Comparison of ENCODE assay signal across 1 cellular context in genomic region chr5:27328480-27328879, GRCh38.
TF ChIP-seq lines count a peak whose summit lies in the region.

No MANE protein-coding gene starts in this region.

TF ChIP-seq in GM23338, 12 proteins besides CTCF, POLR2A, EP300 and RAD21 (continued from another document):
- TF ChIP-seq, protein P1, sequence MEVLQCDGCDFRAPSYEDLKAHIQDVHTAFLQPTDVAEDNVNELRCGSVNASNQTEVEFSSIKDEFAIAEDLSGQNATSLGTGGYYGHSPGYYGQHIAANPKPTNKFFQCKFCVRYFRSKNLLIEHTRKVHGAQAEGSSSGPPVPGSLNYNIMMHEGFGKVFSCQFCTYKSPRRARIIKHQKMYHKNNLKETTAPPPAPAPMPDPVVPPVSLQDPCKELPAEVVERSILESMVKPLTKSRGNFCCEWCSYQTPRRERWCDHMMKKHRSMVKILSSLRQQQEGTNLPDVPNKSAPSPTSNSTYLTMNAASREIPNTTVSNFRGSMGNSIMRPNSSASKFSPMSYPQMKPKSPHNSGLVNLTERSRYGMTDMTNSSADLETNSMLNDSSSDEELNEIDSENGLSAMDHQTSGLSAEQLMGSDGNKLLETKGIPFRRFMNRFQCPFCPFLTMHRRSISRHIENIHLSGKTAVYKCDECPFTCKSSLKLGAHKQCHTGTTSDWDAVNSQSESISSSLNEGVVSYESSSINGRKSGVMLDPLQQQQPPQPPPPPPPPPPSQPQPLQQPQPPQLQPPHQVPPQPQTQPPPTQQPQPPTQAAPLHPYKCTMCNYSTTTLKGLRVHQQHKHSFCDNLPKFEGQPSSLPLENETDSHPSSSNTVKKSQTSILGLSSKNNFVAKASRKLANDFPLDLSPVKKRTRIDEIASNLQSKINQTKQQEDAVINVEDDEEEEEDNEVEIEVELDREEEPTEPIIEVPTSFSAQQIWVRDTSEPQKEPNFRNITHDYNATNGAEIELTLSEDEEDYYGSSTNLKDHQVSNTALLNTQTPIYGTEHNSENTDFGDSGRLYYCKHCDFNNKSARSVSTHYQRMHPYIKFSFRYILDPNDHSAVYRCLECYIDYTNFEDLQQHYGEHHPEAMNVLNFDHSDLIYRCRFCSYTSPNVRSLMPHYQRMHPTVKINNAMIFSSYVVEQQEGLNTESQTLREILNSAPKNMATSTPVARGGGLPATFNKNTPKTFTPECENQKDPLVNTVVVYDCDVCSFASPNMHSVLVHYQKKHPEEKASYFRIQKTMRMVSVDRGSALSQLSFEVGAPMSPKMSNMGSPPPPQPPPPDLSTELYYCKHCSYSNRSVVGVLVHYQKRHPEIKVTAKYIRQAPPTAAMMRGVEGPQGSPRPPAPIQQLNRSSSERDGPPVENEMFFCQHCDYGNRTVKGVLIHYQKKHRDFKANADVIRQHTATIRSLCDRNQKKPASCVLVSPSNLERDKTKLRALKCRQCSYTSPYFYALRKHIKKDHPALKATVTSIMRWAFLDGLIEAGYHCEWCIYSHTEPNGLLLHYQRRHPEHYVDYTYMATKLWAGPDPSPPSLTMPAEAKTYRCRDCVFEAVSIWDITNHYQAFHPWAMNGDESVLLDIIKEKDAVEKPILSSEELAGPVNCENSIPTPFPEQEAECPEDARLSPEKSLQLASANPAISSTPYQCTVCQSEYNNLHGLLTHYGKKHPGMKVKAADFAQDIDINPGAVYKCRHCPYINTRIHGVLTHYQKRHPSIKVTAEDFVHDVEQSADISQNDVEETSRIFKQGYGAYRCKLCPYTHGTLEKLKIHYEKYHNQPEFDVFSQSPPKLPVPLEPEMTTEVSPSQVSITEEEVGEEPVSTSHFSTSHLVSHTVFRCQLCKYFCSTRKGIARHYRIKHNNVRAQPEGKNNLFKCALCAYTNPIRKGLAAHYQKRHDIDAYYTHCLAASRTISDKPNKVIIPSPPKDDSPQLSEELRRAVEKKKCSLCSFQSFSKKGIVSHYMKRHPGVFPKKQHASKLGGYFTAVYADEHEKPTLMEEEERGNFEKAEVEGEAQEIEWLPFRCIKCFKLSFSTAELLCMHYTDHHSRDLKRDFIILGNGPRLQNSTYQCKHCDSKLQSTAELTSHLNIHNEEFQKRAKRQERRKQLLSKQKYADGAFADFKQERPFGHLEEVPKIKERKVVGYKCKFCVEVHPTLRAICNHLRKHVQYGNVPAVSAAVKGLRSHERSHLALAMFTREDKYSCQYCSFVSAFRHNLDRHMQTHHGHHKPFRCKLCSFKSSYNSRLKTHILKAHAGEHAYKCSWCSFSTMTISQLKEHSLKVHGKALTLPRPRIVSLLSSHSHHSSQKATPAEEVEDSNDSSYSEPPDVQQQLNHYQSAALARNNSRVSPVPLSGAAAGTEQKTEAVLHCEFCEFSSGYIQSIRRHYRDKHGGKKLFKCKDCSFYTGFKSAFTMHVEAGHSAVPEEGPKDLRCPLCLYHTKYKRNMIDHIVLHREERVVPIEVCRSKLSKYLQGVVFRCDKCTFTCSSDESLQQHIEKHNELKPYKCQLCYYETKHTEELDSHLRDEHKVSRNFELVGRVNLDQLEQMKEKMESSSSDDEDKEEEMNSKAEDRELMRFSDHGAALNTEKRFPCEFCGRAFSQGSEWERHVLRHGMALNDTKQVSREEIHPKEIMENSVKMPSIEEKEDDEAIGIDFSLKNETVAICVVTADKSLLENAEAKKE (CRISPR knock-in tag; IDR thresholded peaks at IDR 0.05) = no peak
- TF ChIP-seq ZNF331 (CRISPR knock-in tag; IDR thresholded peaks at IDR 0.05; ENCODE audit: low read depth) = no peak
- no peak for TF ChIP-seq CREB1 (CRISPR knock-in tag; IDR thresholded peaks at IDR 0.05; ENCODE audit: low read depth)
- no peak for TF ChIP-seq POLR2AphosphoS5 (IDR thresholded peaks at IDR 0.05; ENCODE audit: low read depth)
- no peak for TF ChIP-seq STAT1 (IDR thresholded peaks at IDR 0.05; ENCODE audit: unreplicated experiment)
- no peak for TF ChIP-seq ETS1 (IDR thresholded peaks at IDR 0.05)
